ENCODE assay signal across 1 cellular context in the genomic region with DNA sequence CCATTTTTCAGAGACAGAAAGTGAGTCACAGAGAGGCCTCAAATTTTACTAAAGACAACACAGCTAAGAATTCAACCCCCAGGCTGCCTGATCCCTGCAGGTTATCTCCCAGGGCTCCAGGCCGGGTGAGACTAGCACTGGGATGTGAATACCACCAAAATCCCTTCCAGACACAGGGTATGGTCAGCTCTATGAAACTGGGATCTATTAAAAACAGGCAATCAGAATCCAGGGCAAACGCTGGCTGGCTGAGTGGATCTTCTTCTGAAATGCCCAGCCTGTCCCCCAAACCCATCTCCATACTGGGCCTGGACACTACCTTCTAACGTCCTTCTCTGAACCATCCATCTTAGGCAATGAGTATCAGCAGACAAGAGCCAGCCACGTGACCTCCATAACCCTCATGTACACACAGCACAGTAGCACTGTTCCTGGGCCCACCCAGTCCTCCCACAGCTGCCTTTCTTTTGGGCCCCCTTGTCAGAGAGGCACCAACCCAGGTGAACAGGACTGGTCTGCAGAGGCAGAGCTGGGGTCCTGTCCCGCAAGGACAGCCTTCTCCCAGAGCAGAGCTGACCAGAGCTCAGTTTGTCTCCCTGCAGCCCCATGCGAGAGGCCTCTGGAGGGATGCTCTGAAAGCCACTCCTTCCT.
TF ChIP-seq lines count a peak whose summit lies in the region.

No MANE protein-coding gene starts in this region.

TF ChIP-seq in H1, 55 proteins besides CTCF, POLR2A, EP300 and RAD21:
- TF ChIP-seq, protein P1, sequence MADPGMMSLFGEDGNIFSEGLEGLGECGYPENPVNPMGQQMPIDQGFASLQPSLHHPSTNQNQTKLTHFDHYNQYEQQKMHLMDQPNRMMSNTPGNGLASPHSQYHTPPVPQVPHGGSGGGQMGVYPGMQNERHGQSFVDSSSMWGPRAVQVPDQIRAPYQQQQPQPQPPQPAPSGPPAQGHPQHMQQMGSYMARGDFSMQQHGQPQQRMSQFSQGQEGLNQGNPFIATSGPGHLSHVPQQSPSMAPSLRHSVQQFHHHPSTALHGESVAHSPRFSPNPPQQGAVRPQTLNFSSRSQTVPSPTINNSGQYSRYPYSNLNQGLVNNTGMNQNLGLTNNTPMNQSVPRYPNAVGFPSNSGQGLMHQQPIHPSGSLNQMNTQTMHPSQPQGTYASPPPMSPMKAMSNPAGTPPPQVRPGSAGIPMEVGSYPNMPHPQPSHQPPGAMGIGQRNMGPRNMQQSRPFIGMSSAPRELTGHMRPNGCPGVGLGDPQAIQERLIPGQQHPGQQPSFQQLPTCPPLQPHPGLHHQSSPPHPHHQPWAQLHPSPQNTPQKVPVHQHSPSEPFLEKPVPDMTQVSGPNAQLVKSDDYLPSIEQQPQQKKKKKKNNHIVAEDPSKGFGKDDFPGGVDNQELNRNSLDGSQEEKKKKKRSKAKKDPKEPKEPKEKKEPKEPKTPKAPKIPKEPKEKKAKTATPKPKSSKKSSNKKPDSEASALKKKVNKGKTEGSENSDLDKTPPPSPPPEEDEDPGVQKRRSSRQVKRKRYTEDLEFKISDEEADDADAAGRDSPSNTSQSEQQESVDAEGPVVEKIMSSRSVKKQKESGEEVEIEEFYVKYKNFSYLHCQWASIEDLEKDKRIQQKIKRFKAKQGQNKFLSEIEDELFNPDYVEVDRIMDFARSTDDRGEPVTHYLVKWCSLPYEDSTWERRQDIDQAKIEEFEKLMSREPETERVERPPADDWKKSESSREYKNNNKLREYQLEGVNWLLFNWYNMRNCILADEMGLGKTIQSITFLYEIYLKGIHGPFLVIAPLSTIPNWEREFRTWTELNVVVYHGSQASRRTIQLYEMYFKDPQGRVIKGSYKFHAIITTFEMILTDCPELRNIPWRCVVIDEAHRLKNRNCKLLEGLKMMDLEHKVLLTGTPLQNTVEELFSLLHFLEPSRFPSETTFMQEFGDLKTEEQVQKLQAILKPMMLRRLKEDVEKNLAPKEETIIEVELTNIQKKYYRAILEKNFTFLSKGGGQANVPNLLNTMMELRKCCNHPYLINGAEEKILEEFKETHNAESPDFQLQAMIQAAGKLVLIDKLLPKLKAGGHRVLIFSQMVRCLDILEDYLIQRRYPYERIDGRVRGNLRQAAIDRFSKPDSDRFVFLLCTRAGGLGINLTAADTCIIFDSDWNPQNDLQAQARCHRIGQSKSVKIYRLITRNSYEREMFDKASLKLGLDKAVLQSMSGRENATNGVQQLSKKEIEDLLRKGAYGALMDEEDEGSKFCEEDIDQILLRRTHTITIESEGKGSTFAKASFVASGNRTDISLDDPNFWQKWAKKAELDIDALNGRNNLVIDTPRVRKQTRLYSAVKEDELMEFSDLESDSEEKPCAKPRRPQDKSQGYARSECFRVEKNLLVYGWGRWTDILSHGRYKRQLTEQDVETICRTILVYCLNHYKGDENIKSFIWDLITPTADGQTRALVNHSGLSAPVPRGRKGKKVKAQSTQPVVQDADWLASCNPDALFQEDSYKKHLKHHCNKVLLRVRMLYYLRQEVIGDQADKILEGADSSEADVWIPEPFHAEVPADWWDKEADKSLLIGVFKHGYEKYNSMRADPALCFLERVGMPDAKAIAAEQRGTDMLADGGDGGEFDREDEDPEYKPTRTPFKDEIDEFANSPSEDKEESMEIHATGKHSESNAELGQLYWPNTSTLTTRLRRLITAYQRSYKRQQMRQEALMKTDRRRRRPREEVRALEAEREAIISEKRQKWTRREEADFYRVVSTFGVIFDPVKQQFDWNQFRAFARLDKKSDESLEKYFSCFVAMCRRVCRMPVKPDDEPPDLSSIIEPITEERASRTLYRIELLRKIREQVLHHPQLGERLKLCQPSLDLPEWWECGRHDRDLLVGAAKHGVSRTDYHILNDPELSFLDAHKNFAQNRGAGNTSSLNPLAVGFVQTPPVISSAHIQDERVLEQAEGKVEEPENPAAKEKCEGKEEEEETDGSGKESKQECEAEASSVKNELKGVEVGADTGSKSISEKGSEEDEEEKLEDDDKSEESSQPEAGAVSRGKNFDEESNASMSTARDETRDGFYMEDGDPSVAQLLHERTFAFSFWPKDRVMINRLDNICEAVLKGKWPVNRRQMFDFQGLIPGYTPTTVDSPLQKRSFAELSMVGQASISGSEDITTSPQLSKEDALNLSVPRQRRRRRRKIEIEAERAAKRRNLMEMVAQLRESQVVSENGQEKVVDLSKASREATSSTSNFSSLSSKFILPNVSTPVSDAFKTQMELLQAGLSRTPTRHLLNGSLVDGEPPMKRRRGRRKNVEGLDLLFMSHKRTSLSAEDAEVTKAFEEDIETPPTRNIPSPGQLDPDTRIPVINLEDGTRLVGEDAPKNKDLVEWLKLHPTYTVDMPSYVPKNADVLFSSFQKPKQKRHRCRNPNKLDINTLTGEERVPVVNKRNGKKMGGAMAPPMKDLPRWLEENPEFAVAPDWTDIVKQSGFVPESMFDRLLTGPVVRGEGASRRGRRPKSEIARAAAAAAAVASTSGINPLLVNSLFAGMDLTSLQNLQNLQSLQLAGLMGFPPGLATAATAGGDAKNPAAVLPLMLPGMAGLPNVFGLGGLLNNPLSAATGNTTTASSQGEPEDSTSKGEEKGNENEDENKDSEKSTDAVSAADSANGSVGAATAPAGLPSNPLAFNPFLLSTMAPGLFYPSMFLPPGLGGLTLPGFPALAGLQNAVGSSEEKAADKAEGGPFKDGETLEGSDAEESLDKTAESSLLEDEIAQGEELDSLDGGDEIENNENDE (IDR thresholded peaks at IDR 0.05; ENCODE audit: insufficient replicate concordance, low read length): no peak
- TF ChIP-seq TAF1 (IDR thresholded peaks at IDR 0.05; ENCODE audit: low read depth, low read length): no peak
- 0 out of 2 replicates have a peak, but pooled peaks have one; percentile 46 for TF ChIP-seq SUZ12 (IDR thresholded peaks at IDR 0.05; ENCODE audit: low read length)
